In the genomic region with DNA sequence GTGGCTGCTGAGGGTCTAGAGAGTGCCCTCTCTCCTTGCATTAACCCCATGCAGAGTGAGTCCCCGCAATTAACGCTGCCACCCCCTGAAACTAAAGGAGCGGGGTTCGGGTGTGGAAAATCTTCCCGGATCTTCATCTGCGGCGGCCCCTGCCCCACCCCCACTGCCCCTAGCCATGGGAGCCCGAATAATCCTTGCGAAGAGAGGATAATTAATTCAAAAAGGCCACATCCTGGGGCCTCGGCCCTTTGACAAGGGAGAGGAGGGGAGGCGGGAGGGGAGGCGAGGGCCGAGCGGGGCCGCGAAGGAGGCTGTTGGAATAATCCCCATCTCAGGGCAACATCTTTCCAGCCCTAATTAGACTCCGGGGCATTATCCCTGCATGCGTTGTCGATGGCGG, we compare ENCODE assay signal across 8 cellular contexts.
DNase-seq lines count a peak whose midpoint lies in the region; ATAC-seq and TF ChIP-seq lines count a peak whose summit lies in the region.
"Had no signal": no experiment of that assay in that cellular context is flagged by ENCODE, and none has a peak within 500 bp of the region (broad histone marks: within the 10 kb centered on the region; RNA-seq: fewer than 3 reads in every experiment).

No MANE protein-coding gene starts in this region.

- H3K79me1 ChIP-seq in mesendoderm (ENCODE audit: low read length) = no peaks in the 10 kb centered on the region

- peaks cover 8% of the 10 kb centered on the region for H3K4me1 Mint-ChIP-seq in activated naive CD8-positive, alpha-beta T cell treated with anti-CD3 and anti-CD28 coated beads, Interleukin-2, amount 10 ng/mL, durations not matched to agents 7 days and 5 days

- H3K4me2 ChIP-seq in hepatocyte (peak overlapping the region; percentile 65), skeletal muscle satellite cell (ENCODE audit: low read length) (peak overlapping the region; percentile 70), mesendoderm (ENCODE audit: low read length) (no peak overlapping the region)

- H3K27ac ChIP-seq in HEK293 (ENCODE audit: extremely low read depth, low read depth, low read length) (no peak overlapping the region), hepatocyte (no peak overlapping the region), mesendoderm (ENCODE audit: low read depth, low read length) (no peak overlapping the region)
- H3K27ac ChIP-seq: SJSA1 had no signal

- H3K4ac ChIP-seq in mesendoderm (ENCODE audit: low read depth, low read length) = no peak overlapping the region

- H3K4me3 ChIP-seq in HEK293 (ENCODE audit: low read depth, low read length) (no peak overlapping the region), hepatocyte (no peak overlapping the region), skeletal muscle satellite cell (ENCODE audit: low read length) (no peak overlapping the region), mesendoderm (ENCODE audit: low read length) (no peak overlapping the region)
- H3K4me3 ChIP-seq: SJSA1 had no signal

- H3K36me3 Mint-ChIP-seq in activated naive CD8-positive, alpha-beta T cell treated with anti-CD3 and anti-CD28 coated beads, Interleukin-2, amount 10 ng/mL, durations not matched to agents 7 days and 5 days = no peaks in the 10 kb centered on the region

- no peaks in the 10 kb centered on the region for H3K9me2 ChIP-seq in hepatocyte (replicated peaks; ENCODE audit: insufficient read depth)

- H3K36me3 ChIP-seq in HEK293 (ENCODE audit: control insufficient read depth in 2 of 2, insufficient read depth in 1 of 2, low read length in 2 of 2) (no peaks in the 10 kb centered on the region), hepatocyte (replicated peaks; ENCODE audit: insufficient read depth, low read depth) (no peaks in the 10 kb centered on the region), skeletal muscle satellite cell (ENCODE audit: insufficient read depth, low read length) (no peaks in the 10 kb centered on the region), mesendoderm (ENCODE audit: control insufficient read depth, insufficient read depth, low read length) (no peaks in the 10 kb centered on the region)
- H3K36me3 ChIP-seq: SJSA1 had no signal

- H2BK5ac ChIP-seq in mesendoderm (ENCODE audit: low read length) = no peak overlapping the region

- no peak overlapping the region for H2BK15ac ChIP-seq in mesendoderm (replicated peaks; ENCODE audit: low read depth)

- no peak overlapping the region for H2BK120ac ChIP-seq in mesendoderm (ENCODE audit: low read depth, low read length)

- H4K8ac ChIP-seq in mesendoderm (ENCODE audit: low read depth, low read length) = no peak overlapping the region

- H3K18ac ChIP-seq in mesendoderm (ENCODE audit: low read length) = no peak overlapping the region

- no peak for DNase-seq in activated naive CD8-positive, alpha-beta T cell treated with anti-CD3 and anti-CD28 coated beads, Interleukin-2, amount 10 ng/mL, durations not matched to agents 7 days and 5 days
- DNase-seq in hepatocyte (ENCODE audit: low spot score) = no peak
- DNase-seq in mesendoderm = no peak

- no peak overlapping the region for H3K9ac ChIP-seq in skeletal muscle satellite cell (ENCODE audit: low read depth, low read length)
- H3K9ac ChIP-seq in mesendoderm (ENCODE audit: low read length) = no peak overlapping the region

- H3K27me3 Mint-ChIP-seq in activated naive CD8-positive, alpha-beta T cell treated with anti-CD3 and anti-CD28 coated beads, Interleukin-2, amount 10 ng/mL, durations not matched to agents 7 days and 5 days = peaks cover 53% of the 10 kb centered on the region

- H3K9me3 Mint-ChIP-seq in activated naive CD8-positive, alpha-beta T cell treated with anti-CD3 and anti-CD28 coated beads, Interleukin-2, amount 10 ng/mL, durations not matched to agents 7 days and 5 days = no peaks in the 10 kb centered on the region

- no peak overlapping the region for H3K56ac ChIP-seq in mesendoderm (ENCODE audit: low read length)

- WGBS in hepatocyte (ENCODE audit: low lambda C conversion rate, missing lambda C conversion rate) = 44% methylated on average over 19 of the region's 20 CpGs
- WGBS in mesendoderm (ENCODE audit: extremely low coverage, insufficient coverage, low lambda C conversion rate) = no CpG with 5 or more reads among the region's 20 CpGs

- H3K4me3 Mint-ChIP-seq in activated naive CD8-positive, alpha-beta T cell treated with anti-CD3 and anti-CD28 coated beads, Interleukin-2, amount 10 ng/mL, durations not matched to agents 7 days and 5 days = peak overlapping the region; percentile 39

- TF ChIP-seq CTCF in HEK293 (tag by site-specific recombination; IDR thresholded peaks at IDR 0.05) (no peak), hepatocyte (IDR thresholded peaks at IDR 0.05; ENCODE audit: poor library complexity) (no peak)

- ATAC-seq in activated naive CD8-positive, alpha-beta T cell treated with anti-CD3 and anti-CD28 coated beads, Interleukin-2, amount 10 ng/mL, durations not matched to agents 7 days and 5 days (ENCODE audit: low read depth) = no peak
- no peak for ATAC-seq in HG02870 (IDR thresholded peaks at IDR 0.05; ENCODE audit: unreplicated experiment)
- no peak for ATAC-seq in HG02642 (IDR thresholded peaks at IDR 0.05; ENCODE audit: poor library complexity, unreplicated experiment)

- no peaks in the 10 kb centered on the region for H3K4me1 ChIP-seq in HEK293 (ENCODE audit: control insufficient read depth, insufficient read depth, low read length)
- peaks cover 7% of the 10 kb centered on the region for H3K4me1 ChIP-seq in hepatocyte (ENCODE audit: insufficient read depth)
- no peaks in the 10 kb centered on the region for H3K4me1 ChIP-seq in skeletal muscle satellite cell (ENCODE audit: control insufficient read depth, insufficient read depth, low read length)
- peaks cover 2% of the 10 kb centered on the region for H3K4me1 ChIP-seq in mesendoderm (ENCODE audit: control insufficient read depth, low read depth, low read length)
- H3K4me1 ChIP-seq: SJSA1 had no signal

- no peak overlapping the region for H4K5ac ChIP-seq in mesendoderm (ENCODE audit: low read length)

- no peak overlapping the region for H3K23ac ChIP-seq in mesendoderm (ENCODE audit: low read length)

- POLR2A ChIA-PET in HEK293 (lab: Yijun Ruan, JAX) = no interaction called here
- POLR2A ChIA-PET in activated naive CD8-positive, alpha-beta T cell treated with anti-CD3 and anti-CD28 coated beads, Interleukin-2, amount 10 ng/mL, durations not matched to agents 7 days and 5 days (lab: Charles Lee) = no interaction called here

- H2AK5ac ChIP-seq in mesendoderm (ENCODE audit: low read length) = no peak overlapping the region

- no peaks in the 10 kb centered on the region for H4K20me1 ChIP-seq in hepatocyte (ENCODE audit: insufficient read depth, poor library complexity, severe bottlenecking)

- no peak overlapping the region for H2AFZ ChIP-seq in hepatocyte

- H3K79me2 ChIP-seq in hepatocyte (no peaks in the 10 kb centered on the region), mesendoderm (ENCODE audit: control insufficient read depth, insufficient read depth, low read length) (no peaks in the 10 kb centered on the region)

- H3K27ac Mint-ChIP-seq in activated naive CD8-positive, alpha-beta T cell treated with anti-CD3 and anti-CD28 coated beads, Interleukin-2, amount 10 ng/mL, durations not matched to agents 7 days and 5 days = no peak overlapping the region

- CTCF ChIA-PET in HEK293 (lab: Yijun Ruan, JAX) = no interaction called here

- H3K9me3 ChIP-seq in HEK293 (ENCODE audit: control insufficient read depth, insufficient read depth, low read depth, low read length) (no peaks in the 10 kb centered on the region), hepatocyte (ENCODE audit: low read depth) (no peaks in the 10 kb centered on the region), skeletal muscle satellite cell (replicated peaks; ENCODE audit: low read length) (no peaks in the 10 kb centered on the region)
- H3K9me3 ChIP-seq: SJSA1 had no signal

- H3K27me3 ChIP-seq in hepatocyte (peaks cover 23% of the 10 kb centered on the region), skeletal muscle satellite cell (ENCODE audit: control insufficient read depth, insufficient read depth, low read length) (peaks cover 56% of the 10 kb centered on the region), mesendoderm (ENCODE audit: insufficient read depth, low read length, poor library complexity) (no peaks in the 10 kb centered on the region)

TF ChIP-seq in HEK293, 187 proteins besides CTCF, POLR2A, EP300 and RAD21:
- TF ChIP-seq ZBTB8A (tag by site-specific recombination; IDR thresholded peaks at IDR 0.05) (peak; percentile 19; the same call in 1 of the 2 replicates), ZNF48 (tag by site-specific recombination; IDR thresholded peaks at IDR 0.05) (no peak), ZNF174 (tag by site-specific recombination; IDR thresholded peaks at IDR 0.05) (no peak), ZBTB1 (tag by site-specific recombination; IDR thresholded peaks at IDR 0.05) (no peak), ZFP3 (tag by site-specific recombination; IDR thresholded peaks at IDR 0.05; ENCODE audit: low read depth) (no peak)
- TF ChIP-seq, protein P1, sequence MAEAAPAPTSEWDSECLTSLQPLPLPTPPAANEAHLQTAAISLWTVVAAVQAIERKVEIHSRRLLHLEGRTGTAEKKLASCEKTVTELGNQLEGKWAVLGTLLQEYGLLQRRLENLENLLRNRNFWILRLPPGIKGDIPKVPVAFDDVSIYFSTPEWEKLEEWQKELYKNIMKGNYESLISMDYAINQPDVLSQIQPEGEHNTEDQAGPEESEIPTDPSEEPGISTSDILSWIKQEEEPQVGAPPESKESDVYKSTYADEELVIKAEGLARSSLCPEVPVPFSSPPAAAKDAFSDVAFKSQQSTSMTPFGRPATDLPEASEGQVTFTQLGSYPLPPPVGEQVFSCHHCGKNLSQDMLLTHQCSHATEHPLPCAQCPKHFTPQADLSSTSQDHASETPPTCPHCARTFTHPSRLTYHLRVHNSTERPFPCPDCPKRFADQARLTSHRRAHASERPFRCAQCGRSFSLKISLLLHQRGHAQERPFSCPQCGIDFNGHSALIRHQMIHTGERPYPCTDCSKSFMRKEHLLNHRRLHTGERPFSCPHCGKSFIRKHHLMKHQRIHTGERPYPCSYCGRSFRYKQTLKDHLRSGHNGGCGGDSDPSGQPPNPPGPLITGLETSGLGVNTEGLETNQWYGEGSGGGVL (tag by site-specific recombination; IDR thresholded peaks at IDR 0.05) = no peak
